8 cellular contexts compared by ENCODE assay signal in the genomic region with DNA sequence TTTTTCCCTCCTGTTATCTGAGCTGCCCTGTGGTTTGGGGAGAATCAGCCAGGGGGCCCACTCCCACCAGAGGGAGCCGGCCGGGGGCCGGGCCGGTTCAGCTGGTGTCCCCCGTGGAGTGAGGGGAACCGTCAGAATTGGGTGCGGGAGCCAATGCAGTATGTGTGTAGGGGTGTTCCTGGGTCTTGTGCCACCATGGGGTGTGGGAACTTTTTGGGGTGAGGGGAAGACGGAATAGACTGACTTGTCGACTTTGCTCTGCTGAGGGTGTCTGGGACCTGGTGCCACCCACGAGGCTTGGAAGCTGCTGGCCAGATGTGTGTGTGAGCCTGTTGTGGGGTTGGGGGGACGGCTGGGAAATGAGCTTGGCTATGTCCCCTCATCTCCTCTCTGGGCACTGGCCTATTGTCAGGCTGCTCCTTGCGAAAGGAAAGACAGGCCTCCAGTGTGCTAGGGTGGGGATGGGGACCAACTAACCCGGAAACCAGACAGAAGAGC. TPM values are rescaled to one million over a fixed set of nuclear protein-coding genes. Genes with fewer than 3 reads are reported as not detected.
DNase-seq lines count a peak whose midpoint lies in the region; ATAC-seq, FAIRE-seq and TF ChIP-seq lines count a peak whose summit lies in the region.

No MANE protein-coding gene starts in this region.

- H4K5ac ChIP-seq in mesendoderm (ENCODE audit: low read length): no peak overlapping the region

- no peak overlapping the region for H2BK5ac ChIP-seq in mesendoderm (ENCODE audit: low read length)

- H3K79me2 ChIP-seq in K562 (ENCODE audit: control insufficient read depth, insufficient read depth, low read length) (peaks cover 58% of the 10 kb centered on the region), mesendoderm (ENCODE audit: control insufficient read depth, insufficient read depth, low read length) (peaks cover 8% of the 10 kb centered on the region)

- CTCF ChIA-PET in K562 (lab: Yijun Ruan, JAX; ENCODE audit: low intra/inter-chr PET ratio): interaction anchor here (0.6 kb wide), 1 partner anchor 313 kb away, joined by 3 read pairs; no protein-coding TSS in a partner anchor

- no peaks in the 10 kb centered on the region for H3K9me3 ChIP-seq in heart right ventricle
- H3K9me3 ChIP-seq in K562 (replicated peaks; ENCODE audit: control insufficient read depth, insufficient read depth, low read depth, low read length): no peaks in the 10 kb centered on the region

- no peak for TF ChIP-seq EP300 in K562 (IDR thresholded peaks at IDR 0.05; ENCODE audit: low read length)

- H3K4me2 ChIP-seq in K562 (ENCODE audit: insufficient read depth, low read length) (peak overlapping the region; percentile 85), mesendoderm (ENCODE audit: low read length) (peak overlapping the region; percentile 82)

- POLR2A ChIA-PET in K562 (lab: Yijun Ruan, JAX): interaction anchor here (0.9 to 1.3 kb wide), 3 partner anchors 9 to 27 kb away, joined by 3 to 6 read pairs (median 4); no protein-coding TSS in a partner anchor

- no peak overlapping the region for H2BK15ac ChIP-seq in mesendoderm (replicated peaks; ENCODE audit: low read depth)

- no peak for ATAC-seq in heart right ventricle
- no peak for ATAC-seq in Right ventricle myocardium superior (ENCODE audit: poor library complexity)
- peak; percentile 7 for ATAC-seq in K562
- no peak for ATAC-seq in HG02588 (IDR thresholded peaks at IDR 0.05; ENCODE audit: unreplicated experiment)

- no peak overlapping the region for H3K4ac ChIP-seq in mesendoderm (ENCODE audit: low read depth, low read length)

- H3K9ac ChIP-seq in K562 (ENCODE audit: insufficient read depth in 1 of 2, low read depth in 2 of 2, low read length in 2 of 2) (peak overlapping the region; percentile 79 to 96), mesendoderm (ENCODE audit: low read length) (peak overlapping the region; percentile 79)

- BruUV-seq in K562 (replicated peaks; lab: Mats Ljungman, UMichigan): TSS peak; percentile 54

- peak overlapping the region; percentile 70 for H3K18ac ChIP-seq in mesendoderm (ENCODE audit: low read length)

- peak in 3 of 9 donors; percentile 22 to 32 (median 30) for TF ChIP-seq CTCF in heart right ventricle (IDR thresholded peaks at IDR 0.05)
- peak in 2 of 3 experiments; percentile 22 to 53; a peak in 3 of 6 replicates for TF ChIP-seq CTCF in K562 (IDR thresholded peaks at IDR 0.05 in 2 of 3, conservative IDR thresholded peaks at IDR 0.05 in 1 of 3; ENCODE audit: insufficient read depth in 2 of 3, low read depth in 1 of 3, low read length in 3 of 3)

- peak in 1 of 2 experiments; percentile 27; a peak in 2 of 4 replicates for TF ChIP-seq RAD21 in K562 (CRISPR knock-in tag; conservative IDR thresholded peaks at IDR 0.05 in 1 of 2, IDR thresholded peaks at IDR 0.05 in 1 of 2)

- peak overlapping the region; percentile 75 for H2AFZ ChIP-seq in K562 (ENCODE audit: low read depth, low read length)

- 4 to 5% methylated on average over 13 of the region's 13 CpGs for WGBS in heart right ventricle, 2 donors
- 6% methylated on average over 11 of the region's 13 CpGs for WGBS in K562 (ENCODE audit: insufficient coverage, low coverage, missing lambda C conversion rate)
- no CpG with 5 or more reads among the region's 13 CpGs for WGBS in mesendoderm (ENCODE audit: extremely low coverage, insufficient coverage, low lambda C conversion rate)

- H3K27ac ChIP-seq in heart right ventricle: peak overlapping the region; percentile 83 to 98 (median 96)
- H3K27ac ChIP-seq in K562 (ENCODE audit: extremely low read depth, low read depth, low read length): peak overlapping the region; percentile 77; the same call in 1 of the 3 replicates
- H3K27ac ChIP-seq in mesendoderm (ENCODE audit: low read depth, low read length): no peak overlapping the region

- H4K8ac ChIP-seq in mesendoderm (ENCODE audit: low read depth, low read length): no peak overlapping the region

- H3K36me3 ChIP-seq in heart right ventricle (no peaks in the 10 kb centered on the region), K562 (ENCODE audit: control insufficient read depth, insufficient read depth, low read length) (no peaks in the 10 kb centered on the region), mesendoderm (ENCODE audit: control insufficient read depth, insufficient read depth, low read length) (no peaks in the 10 kb centered on the region)

- H4K20me1 ChIP-seq in K562 (replicated peaks; ENCODE audit: control insufficient read depth, insufficient read depth, low read length): peaks cover 3% of the 10 kb centered on the region; the same call in 1 of the 2 replicates

- H3K4me1 ChIP-seq in heart right ventricle (peaks cover 51 to 96% (median 88%) of the 10 kb centered on the region in 9 donors), K562 (replicated peaks in 1 of 2; ENCODE audit: control insufficient read depth in 2 of 2, insufficient read depth in 2 of 2, low read length in 2 of 2) (peaks cover 63 to 89% of the 10 kb centered on the region in 2 experiments), mesendoderm (ENCODE audit: control insufficient read depth, low read depth, low read length) (peaks cover 11% of the 10 kb centered on the region)

- peak; percentile 69 for FAIRE-seq in K562 (lab: Jason Lieb, UNC)

- TF ChIP-seq POLR2A in K562 (conservative IDR thresholded peaks at IDR 0.05): no peak

- H3K27me3 ChIP-seq in heart right ventricle (no peaks in the 10 kb centered on the region), K562 (ENCODE audit: control insufficient read depth in 2 of 2, insufficient read depth in 2 of 2, low read length in 2 of 2) (no peaks in the 10 kb centered on the region), mesendoderm (ENCODE audit: insufficient read depth, low read length, poor library complexity) (no peaks in the 10 kb centered on the region)

- no peak overlapping the region for H2BK120ac ChIP-seq in mesendoderm (ENCODE audit: low read depth, low read length)

- H3K23ac ChIP-seq in mesendoderm (ENCODE audit: low read length): no peak overlapping the region

- in situ Hi-C loops in K562 (cut with MboI): no loop called here

- no peak overlapping the region for H2AK5ac ChIP-seq in mesendoderm (ENCODE audit: low read length)

- H3K9me1 ChIP-seq in K562 (ENCODE audit: control insufficient read depth, insufficient read depth, low read length): peaks cover 6% of the 10 kb centered on the region

- H3K4me3 ChIP-seq in heart right ventricle: peak overlapping the region; percentile 75 to 100 (median 94)
- peak overlapping the region; percentile 79 for H3K4me3 ChIP-seq in K562
- peak overlapping the region; percentile 76 for H3K4me3 ChIP-seq in mesendoderm (ENCODE audit: low read length)

- intact Hi-C loops in heart right ventricle (cut with DNase I): loop anchor here in 2 of 10 donors (2.0 kb wide), 2 partner anchors 22 to 28 kb away; no protein-coding TSS in a partner anchor
- intact Hi-C loops in Right ventricle myocardium superior (cut with DNase I): no loop called here
- intact Hi-C loops in K562 (cut with micrococcal nuclease): no loop called here

- peak in 1 of 2 donors; percentile 20 for DNase-seq in heart right ventricle
- DNase-seq in Right ventricle myocardium superior: no peak
- DNase-seq in K562 (ENCODE audit: extremely low read depth in 1 of 4, low spot score in 3 of 4): peak in 3 of 4 experiments; percentile 52 to 57 (median 53)
- DNase-seq in mesendoderm: no peak
- DNase-seq in NAMALWA (ENCODE audit: low spot score): no peak
- no peak for DNase-seq in cerebellum (ENCODE audit: low spot score)
- no peak for DNase-seq in iPS-NIHi7 (ENCODE audit: extremely low spot score)

- peak overlapping the region; percentile 84 for H3K56ac ChIP-seq in mesendoderm (ENCODE audit: low read length)

- peaks cover 21% of the 10 kb centered on the region for H3K79me1 ChIP-seq in mesendoderm (ENCODE audit: low read length)

RNA-seq across cellular contexts. Expression of gene RARA, which starts 9.9 kb away (rescaled TPM):
- total RNA-seq in heart right ventricle (10 to 100 TPM; 11.2 to 34.0 (median 18.3) TPM), Right ventricle myocardium superior (15.8 TPM), K562 (2014; rRNA removed) (13.6 and 18.7 TPM in 2 replicates), K562 (2014; rRNA removed; fragmentation: Illumina TruSeq; extraction: Trizol) (5.0 and 7.5 TPM in 2 replicates), K562 (2015; rRNA removed; fragmentation: Illumina TruSeq; extraction: Trizol) (7.9 and 8.3 TPM in 2 replicates), K562 (2021) (26.2 and 28.0 TPM in 2 replicates), cerebellum (4.9 TPM)
- polyA plus RNA-seq in heart right ventricle (10 to 100 TPM; 19.0 to 20.8 TPM), K562 (2011; rRNA removed) (2.7 and 3.5 TPM in 2 replicates), K562 (2014; fragmentation: Illumina TruSeq; extraction: Trizol) (24.2 and 25.2 TPM in 2 replicates), K562 (2014; fragmentation: Nextera tagmentation; extraction: Ambion mirVana) (under 1 TPM; 0.10 TPM), K562 (2014; rRNA removed) (12.2 and 13.0 TPM in 2 replicates)
- total RNA-seq in K562 (2011; cell fraction: chromatin; rRNA removed; ENCODE audit: low replicate concordance): 7.6 and 15.2 TPM in 2 replicates
- 9.7 and 10.0 TPM in 2 replicates for total RNA-seq in K562 (2011; cell fraction: nucleolus; rRNA removed)
- 5.5 and 6.0 TPM in 2 replicates for total RNA-seq in K562 (2011; cell fraction: nucleoplasm; rRNA removed)
- polyA plus RNA-seq in K562 (2011; cell fraction: cytosol; rRNA removed): 1.4 and 4.5 TPM in 2 replicates
- 4.6 and 15.6 TPM in 2 replicates for polyA plus RNA-seq in K562 (2011; cell fraction: nucleus; rRNA removed)
- 16.2 and 25.9 TPM in 2 replicates for polyA plus RNA-seq in K562 (2012)
- 2.8 and 4.2 TPM in 2 replicates for polyA minus RNA-seq in K562 (2011; rRNA and poly(A)+ RNA removed)
- polyA minus RNA-seq in K562 (2011; cell fraction: cytosol; rRNA and poly(A)+ RNA removed): 9.2 and 9.8 TPM in 2 replicates
- polyA minus RNA-seq in K562 (2011; cell fraction: nucleus; rRNA and poly(A)+ RNA removed): 3.9 and 4.2 TPM in 2 replicates
- 30.6 TPM for polyA plus RNA-seq in mesendoderm (2013, experiment 1 of 2)
- polyA plus RNA-seq in mesendoderm (2013, experiment 2 of 2): 29.9 TPM

RNA-seq across cellular contexts. Expression of gene CDC6, which starts 31.2 kb away (rescaled TPM):
- total RNA-seq in heart right ventricle (1 to 10 TPM in 4 of 10 donors, under 1 TPM in 6; 0.49 to 3.0 (median 0.86) TPM), Right ventricle myocardium superior (1.1 TPM), K562 (2014; rRNA removed) (67.4 and 78.9 TPM in 2 replicates), K562 (2014; rRNA removed; fragmentation: Illumina TruSeq; extraction: Trizol) (119 and 133 TPM in 2 replicates), K562 (2015; rRNA removed; fragmentation: Illumina TruSeq; extraction: Trizol) (110 and 112 TPM in 2 replicates), K562 (2021) (121 and 126 TPM in 2 replicates), cerebellum (8.5 TPM)
- polyA plus RNA-seq in heart right ventricle (1 to 10 TPM in 1 of 2 donors, under 1 TPM in 1; 0.66 to 1.8 TPM), K562 (2011; rRNA removed) (63.3 and 106 TPM in 2 replicates), K562 (2014; fragmentation: Illumina TruSeq; extraction: Trizol) (141 and 150 TPM in 2 replicates), K562 (2014; fragmentation: Nextera tagmentation; extraction: Ambion mirVana) (10 to 100 TPM; 29.6 to 55.0 TPM), K562 (2014; rRNA removed) (70.5 and 73.4 TPM in 2 replicates)
- total RNA-seq in K562 (2011; cell fraction: chromatin; rRNA removed; ENCODE audit: low replicate concordance): 102 and 166 TPM in 2 replicates
- 52.6 and 55.5 TPM in 2 replicates for total RNA-seq in K562 (2011; cell fraction: nucleolus; rRNA removed)
- total RNA-seq in K562 (2011; cell fraction: nucleoplasm; rRNA removed): 82.0 and 95.0 TPM in 2 replicates
- 26.5 and 34.3 TPM in 2 replicates for polyA plus RNA-seq in K562 (2011; cell fraction: cytosol; rRNA removed)
- 33.5 and 41.3 TPM in 2 replicates for polyA plus RNA-seq in K562 (2011; cell fraction: nucleus; rRNA removed)
- polyA plus RNA-seq in K562 (2012): 67.6 and 73.5 TPM in 2 replicates
- polyA minus RNA-seq in K562 (2011; rRNA and poly(A)+ RNA removed): 64.2 and 81.5 TPM in 2 replicates
- polyA minus RNA-seq in K562 (2011; cell fraction: cytosol; rRNA and poly(A)+ RNA removed): 15.9 and 41.5 TPM in 2 replicates
- 28.5 and 39.0 TPM in 2 replicates for polyA minus RNA-seq in K562 (2011; cell fraction: nucleus; rRNA and poly(A)+ RNA removed)
- 114 TPM for polyA plus RNA-seq in mesendoderm (2013, experiment 1 of 2)
- 117 TPM for polyA plus RNA-seq in mesendoderm (2013, experiment 2 of 2)

RNA-seq across cellular contexts. Expression of gene GJD3, which starts 45.7 kb away (rescaled TPM):
- total RNA-seq in heart right ventricle: 1 to 10 TPM in 9 of 10 donors, under 1 TPM in 1; 0.79 to 6.2 (median 2.1) TPM
- under 1 TPM; 0.65 to 0.88 TPM for polyA plus RNA-seq in heart right ventricle
- total RNA-seq in Right ventricle myocardium superior: 1.3 TPM
- total RNA-seq in K562 (2011; cell fraction: chromatin; rRNA removed; ENCODE audit: low replicate concordance): not detected in 2 replicates
- 0.50 and 0.66 TPM in 2 replicates for total RNA-seq in K562 (2011; cell fraction: nucleolus; rRNA removed)
- total RNA-seq in K562 (2011; cell fraction: nucleoplasm; rRNA removed): not detected in 2 replicates
- not detected in 2 replicates for total RNA-seq in K562 (2014; rRNA removed)
- total RNA-seq in K562 (2014; rRNA removed; fragmentation: Illumina TruSeq; extraction: Trizol): not detected in 2 replicates
- total RNA-seq in K562 (2015; rRNA removed; fragmentation: Illumina TruSeq; extraction: Trizol): not detected in 2 replicates
- 0.38 TPM in 1 of 2 replicates, not detected in the other for total RNA-seq in K562 (2021)
- polyA plus RNA-seq in K562 (2011; rRNA removed): not detected in 2 replicates
- polyA plus RNA-seq in K562 (2011; cell fraction: cytosol; rRNA removed): 0.24 TPM in 1 of 2 replicates, not detected in the other
- not detected in 2 replicates for polyA plus RNA-seq in K562 (2011; cell fraction: nucleus; rRNA removed)
- 0.46 and 2.9 TPM in 2 replicates for polyA plus RNA-seq in K562 (2012)
- not detected in 2 replicates for polyA plus RNA-seq in K562 (2014; fragmentation: Illumina TruSeq; extraction: Trizol)
- not detected for polyA plus RNA-seq in K562 (2014; fragmentation: Nextera tagmentation; extraction: Ambion mirVana)
- 0.17 TPM in 1 of 2 replicates, not detected in the other for polyA plus RNA-seq in K562 (2014; rRNA removed)
- polyA minus RNA-seq in K562 (2011; rRNA and poly(A)+ RNA removed): not detected in 2 replicates
- not detected in 2 replicates for polyA minus RNA-seq in K562 (2011; cell fraction: cytosol; rRNA and poly(A)+ RNA removed)
- polyA minus RNA-seq in K562 (2011; cell fraction: nucleus; rRNA and poly(A)+ RNA removed): 1.2 TPM in 1 of 2 replicates, not detected in the other
- not detected for polyA plus RNA-seq in mesendoderm (2013, experiment 1 of 2)
- polyA plus RNA-seq in mesendoderm (2013, experiment 2 of 2): not detected
- 0.45 TPM for total RNA-seq in cerebellum

Comparison
In these comparisons a context has a peak if more than half of its experiments do, and no peak if none do; other contexts are left out.
1. DNase-seq: peak in K562 (3 of 4); none in Right ventricle myocardium superior (single experiment), mesendoderm (single experiment), NAMALWA (single experiment), cerebellum (single experiment) and iPS-NIHi7 (single experiment).
2. Peak in every context shown above with its lines, with median percentiles within 50 percentile points of each other: H3K4me3 ChIP-seq.